11 cellular contexts compared by ENCODE assay signal in the genomic region with DNA sequence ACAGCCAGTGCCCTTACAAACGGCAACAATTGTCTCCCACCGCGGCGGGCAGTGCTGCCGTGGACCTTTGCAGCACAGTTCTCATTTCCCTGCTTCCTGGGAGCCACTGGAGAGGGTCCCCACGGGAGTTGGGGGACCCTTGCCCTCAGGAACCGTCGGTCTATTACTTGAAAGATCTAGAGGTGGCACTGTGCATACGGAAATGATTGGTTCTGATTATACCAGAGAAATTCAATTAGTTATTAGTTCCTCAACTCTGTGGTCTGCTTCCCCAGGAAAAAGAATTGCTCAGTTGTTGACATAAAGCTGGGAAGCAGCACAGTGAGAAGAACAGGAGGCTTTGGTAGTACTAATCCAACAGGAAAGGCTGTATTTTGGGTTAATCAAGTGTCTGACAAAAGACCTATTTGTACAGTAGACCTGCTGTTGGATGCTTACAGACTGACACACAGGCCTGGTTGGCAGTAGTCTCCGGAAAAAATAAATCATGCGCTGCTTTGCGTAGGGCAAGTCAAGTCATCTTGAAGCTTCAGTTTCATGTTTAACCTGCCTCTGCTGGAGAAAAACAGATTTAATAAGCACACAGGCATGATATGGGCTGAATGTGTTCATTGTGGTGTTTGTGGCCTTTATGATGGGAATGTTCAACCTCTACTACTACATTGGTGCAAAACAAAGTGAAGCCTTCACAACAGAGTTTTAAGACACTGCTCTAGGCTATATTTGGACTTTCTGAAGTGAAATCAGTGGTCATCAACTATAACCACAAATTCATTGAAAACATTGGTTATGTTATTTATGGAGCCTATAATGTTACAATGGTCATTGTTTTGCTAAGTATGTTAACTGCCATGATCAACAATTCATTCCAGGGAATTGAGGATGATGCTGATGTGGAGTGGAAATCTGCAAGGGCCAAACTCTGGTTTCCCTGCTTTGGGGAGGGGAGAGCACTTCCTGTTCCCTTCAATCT. TPM values are rescaled to one million over a fixed set of nuclear protein-coding genes. Genes with fewer than 3 reads are reported as not detected.
DNase-seq lines count a peak whose midpoint lies in the region; ATAC-seq, FAIRE-seq and TF ChIP-seq lines count a peak whose summit lies in the region.
"Had no signal": no experiment of that assay in that cellular context is flagged by ENCODE, and none has a peak within 500 bp of the region (broad histone marks: within the 10 kb centered on the region; RNA-seq: fewer than 3 reads in every experiment).

No MANE protein-coding gene starts in this region.

- TF ChIP-seq RAD21 in HepG2 (CRISPR knock-in tag; IDR thresholded peaks at IDR 0.05) = no peak

- POLR2A ChIA-PET in A673 (lab: Charles Lee; ENCODE audit: low non-redundant PET) (no interaction called here), PC-9 (lab: Charles Lee; ENCODE audit: unreplicated experiment) (no interaction called here), HepG2 (lab: Yijun Ruan, JAX) (no interaction called here)

- H3K9me2 ChIP-seq in PC-9 (ENCODE audit: insufficient read depth) = no peaks in the 10 kb centered on the region

- no peak overlapping the region for H3K9ac ChIP-seq in HepG2 (ENCODE audit: insufficient read depth, low read depth, low read length)

- peak; percentile 62 for DNase-seq in A673 (ENCODE audit: low spot score)
- DNase-seq in GM12865 (ENCODE audit: low read depth) = peak; percentile 80
- no peak for DNase-seq in PC-9
- peak; percentile 2 for DNase-seq in fibroblast of villous mesenchyme (ENCODE audit: low read depth)
- no peak for DNase-seq in HepG2 (ENCODE audit: low spot score)
- DNase-seq in NCI-H510A treated with DMSO at 0.1 percent for 48 hours (lab: John Stamatoyannopoulos, UW) = no peak
- DNase-seq: head of caudate nucleus, NCI-H187 had no signal

- CTCF ChIA-PET in A673 (lab: Charles Lee) (no interaction called here), PC-9 (lab: Charles Lee) (no interaction called here), HepG2 (lab: Yijun Ruan, JAX; ENCODE audit: low intra/inter-chr PET ratio, low total read pairs) (no interaction called here)

- H3K4me3 ChIP-seq in A673 (ENCODE audit: low read depth, low read length, poor library complexity, severe bottlenecking) (no peak overlapping the region), GM12865 (ENCODE audit: low read depth, low read length) (peak overlapping the region; percentile 62), PC-9 (no peak overlapping the region), fibroblast of villous mesenchyme (ENCODE audit: low read depth, low read length) (no peak overlapping the region), HepG2 (replicated peaks in 1 of 3; ENCODE audit: insufficient read depth in 1 of 3, low read depth in 2 of 3, low read length in 3 of 3) (no peak overlapping the region)

- no peak for FAIRE-seq in HepG2 (lab: Jason Lieb, UNC)

- H3K27me3 ChIP-seq in A673 (replicated peaks; ENCODE audit: insufficient read depth, low read depth, low read length, poor library complexity) (no peaks in the 10 kb centered on the region), PC-9 (ENCODE audit: insufficient read depth, low read depth) (peaks cover 94% of the 10 kb centered on the region), HepG2 (ENCODE audit: control insufficient read depth in 1 of 2, insufficient read depth in 2 of 2, low read length in 2 of 2) (peaks cover 1 to 17% of the 10 kb centered on the region in 2 experiments; a peak in 1 of 5 replicates)

- TF ChIP-seq POLR2A in HepG2 (IDR thresholded peaks at IDR 0.05; ENCODE audit: insufficient read depth in 1 of 2, low read depth in 2 of 2, low read length in 2 of 2) = no peak

- no peak overlapping the region for H2AFZ ChIP-seq in PC-9
- no peak overlapping the region for H2AFZ ChIP-seq in HepG2 (ENCODE audit: low read length)

- in situ Hi-C loops in HepG2 (cut with HindIII; ENCODE audit: extremely low pct_ligation_motif_present, low pct_unique_long_range_greater_than_20kb) = no loop called here

- H3K79me2 ChIP-seq in PC-9 (ENCODE audit: low read depth) = no peaks in the 10 kb centered on the region
- no peaks in the 10 kb centered on the region for H3K79me2 ChIP-seq in HepG2 (ENCODE audit: insufficient read depth, low read length)

- TF ChIP-seq CTCF in A673 (conservative IDR thresholded peaks at IDR 0.05; ENCODE audit: low read depth, low read length) (no peak), GM12865 (IDR thresholded peaks at IDR 0.05; ENCODE audit: insufficient read depth, low read depth, low read length, missing control alignments) (no peak), PC-9 (conservative IDR thresholded peaks at IDR 0.05) (no peak), fibroblast of villous mesenchyme (IDR thresholded peaks at IDR 0.05; ENCODE audit: insufficient read depth, low read depth, low read length) (no peak), HepG2 (CRISPR knock-in tag; IDR thresholded peaks at IDR 0.05) (no peak)

- no peaks in the 10 kb centered on the region for H3K36me3 ChIP-seq in A673 (ENCODE audit: insufficient read depth, low read length, poor library complexity, severe bottlenecking)
- no peaks in the 10 kb centered on the region for H3K36me3 ChIP-seq in PC-9 (ENCODE audit: low read depth)
- no peaks in the 10 kb centered on the region for H3K36me3 ChIP-seq in HepG2 (replicated peaks in 1 of 2; ENCODE audit: control insufficient read depth in 1 of 2, insufficient read depth in 2 of 2, low read length in 2 of 2)

- BruUV-seq in A673 (replicated peaks; lab: Mats Ljungman, UMichigan) (no TSS peak), PC-9 (replicated peaks; lab: Mats Ljungman, UMichigan) (no TSS peak), HepG2 (replicated peaks; lab: Mats Ljungman, UMichigan) (no TSS peak)

- H3K4me2 ChIP-seq in PC-9 = peak overlapping the region; percentile 44; the same call in 1 of the 2 replicates
- no peak overlapping the region for H3K4me2 ChIP-seq in HepG2 (ENCODE audit: low read depth, low read length)

- H3K4me1 ChIP-seq in A673 (ENCODE audit: insufficient read depth, low read length, poor library complexity, severe bottlenecking) (peaks cover 19% of the 10 kb centered on the region), PC-9 (replicated peaks; ENCODE audit: insufficient read depth) (no peaks in the 10 kb centered on the region), HepG2 (ENCODE audit: insufficient read depth, low read length) (no peaks in the 10 kb centered on the region)

- peaks cover 3% of the 10 kb centered on the region for H3K9me3 ChIP-seq in A673 (ENCODE audit: low read depth, low read length, poor library complexity, severe bottlenecking)
- no peaks in the 10 kb centered on the region for H3K9me3 ChIP-seq in PC-9 (ENCODE audit: insufficient read depth, low read depth)
- no peaks in the 10 kb centered on the region for H3K9me3 ChIP-seq in HepG2 (ENCODE audit: low read length)

- ATAC-seq in HepG2 (no peak), HG02763 (IDR thresholded peaks at IDR 0.05; ENCODE audit: unreplicated experiment) (no peak), GM18858 (IDR thresholded peaks at IDR 0.05; ENCODE audit: unreplicated experiment) (no peak)
- ATAC-seq: natural killer cell treated with Interleukin-12 subunit alpha and Interleukin-12 subunit beta and Interleukin-15 and Interleukin-18, amount 100 ng/mL, for 72 hours had no signal

- intact Hi-C loops in A673 (cut with micrococcal nuclease; ENCODE audit: unreplicated experiment) = no loop called here
- intact Hi-C loops in PC-9 (cut with micrococcal nuclease; ENCODE audit: unreplicated experiment) = no loop called here
- intact Hi-C loops in HepG2 (cut with micrococcal nuclease; ENCODE audit: unreplicated experiment) = no loop called here

- 0 out of 2 replicates have a peak, but pooled peaks cover 8% of the 10 kb centered on the region for H4K20me1 ChIP-seq in PC-9 (ENCODE audit: insufficient read depth)
- H4K20me1 ChIP-seq in HepG2 (ENCODE audit: insufficient read depth, low read length) = no peaks in the 10 kb centered on the region

- WGBS in HepG2 (ENCODE audit: low lambda C conversion rate) = 69% methylated on average over 12 of the region's 12 CpGs

- TF ChIP-seq EP300 in HepG2 (IDR thresholded peaks at IDR 0.05; ENCODE audit: low read depth in 2 of 2, low read length in 2 of 2) (no peak), HepG2 (CRISPR knock-in tag; IDR thresholded peaks at IDR 0.05; ENCODE audit: borderline replicate concordance) (no peak)

- H3K27ac ChIP-seq in A673 (ENCODE audit: low read depth, low read length, poor library complexity, severe bottlenecking) (no peak overlapping the region), PC-9 (no peak overlapping the region), HepG2 (ENCODE audit: extremely low read length, insufficient read depth, low read length) (no peak overlapping the region)

- no peaks in the 10 kb centered on the region for H3F3A ChIP-seq in PC-9 (ENCODE audit: insufficient read depth, low read depth)

TF ChIP-seq in HepG2, 621 proteins besides CTCF, POLR2A, EP300 and RAD21 (continues in another document):
- TF ChIP-seq ZNF674 (CRISPR knock-in tag; IDR thresholded peaks at IDR 0.05; ENCODE audit: low read depth) = no peak

RNA-seq across cellular contexts. Expression of a gene that starts 54.6 kb away (rescaled TPM):
- 64.7 and 82.5 TPM in 2 replicates for total RNA-seq in A673 (2021)
- 10.2 and 16.9 TPM in 2 replicates for total RNA-seq in PC-9 (2021)
- 49.0 and 66.9 TPM in 2 replicates for total RNA-seq in fibroblast of villous mesenchyme
- total RNA-seq in HepG2 (2016; rRNA removed; fragmentation: Illumina TruSeq; extraction: Trizol) = 48.6 and 84.4 TPM in 2 replicates
- 9.4 and 11.7 TPM in 2 replicates for total RNA-seq in HepG2 (2016; cell fraction: cytosol; rRNA removed; fragmentation: Illumina TruSeq; extraction: Trizol; ENCODE audit: low read depth)
- total RNA-seq in HepG2 (2016; cell fraction: insoluble cytoplasmic fraction; rRNA removed; fragmentation: Illumina TruSeq; extraction: Trizol) = 49.0 and 80.4 TPM in 2 replicates
- total RNA-seq in HepG2 (2016; cell fraction: membrane; rRNA removed; fragmentation: Illumina TruSeq; extraction: Trizol) = 18.2 and 23.9 TPM in 2 replicates
- 88.0 and 105 TPM in 2 replicates for total RNA-seq in HepG2 (2016; cell fraction: nucleus; rRNA removed; fragmentation: Illumina TruSeq; extraction: Trizol)
- 155 and 186 TPM in 2 replicates for polyA plus RNA-seq in HepG2 (2011; rRNA removed)
- polyA plus RNA-seq in HepG2 (2011; cell fraction: cytosol; rRNA removed) = 29.9 and 67.8 TPM in 2 replicates
- polyA plus RNA-seq in HepG2 (2011; cell fraction: nucleus; rRNA removed) = 12.9 and 36.4 TPM in 2 replicates
- polyA plus RNA-seq in HepG2 (2012) = 147 and 186 TPM in 2 replicates
- 8.7 and 9.0 TPM in 2 replicates for polyA plus RNA-seq in HepG2 (2016; cell fraction: cytosol; fragmentation: Illumina TruSeq; extraction: Trizol; ENCODE audit: low read depth)
- polyA plus RNA-seq in HepG2 (2016; cell fraction: insoluble cytoplasmic fraction; fragmentation: Illumina TruSeq; extraction: Trizol; ENCODE audit: low read depth) = 58.1 and 58.6 TPM in 2 replicates
- polyA plus RNA-seq in HepG2 (2016; cell fraction: membrane; fragmentation: Illumina TruSeq; extraction: Trizol; ENCODE audit: low read depth) = 16.3 and 18.5 TPM in 2 replicates
- polyA plus RNA-seq in HepG2 (2016; cell fraction: nucleus; fragmentation: Illumina TruSeq; extraction: Trizol; ENCODE audit: insufficient read depth, low read depth) = 135 and 141 TPM in 2 replicates
- 28.6 and 108 TPM in 2 replicates for polyA minus RNA-seq in HepG2 (2011; rRNA and poly(A)+ RNA removed; ENCODE audit: low replicate concordance)
- 100 and 145 TPM in 2 replicates for polyA minus RNA-seq in HepG2 (2011; cell fraction: cytosol; rRNA and poly(A)+ RNA removed)
- 50.2 and 78.9 TPM in 2 replicates for polyA minus RNA-seq in HepG2 (2011; cell fraction: nucleus; rRNA and poly(A)+ RNA removed)

Comparison
In these comparisons a context has a peak if more than half of its experiments do, and no peak if none do; other contexts are left out.
1. DNase-seq: peak in A673 (single experiment), GM12865 (single experiment) and fibroblast of villous mesenchyme (single experiment); none in PC-9 (0 of 2), HepG2 (single experiment) and NCI-H510A treated with DMSO at 0.1 percent for 48 hours (single experiment).